25 cellular contexts compared by ENCODE assay signal in genomic region chr11:118748056-118748455, GRCh38. TPM values are rescaled to one million over a fixed set of nuclear protein-coding genes. Genes with fewer than 3 reads are reported as not detected.
A peak's percentile ranks its signal among the peaks of the same experiment; 100 is the strongest.
DNase-seq lines count a peak whose midpoint lies in the region; ATAC-seq and TF ChIP-seq lines count a peak whose summit lies in the region.
"Had no signal": no experiment of that assay in that cellular context is flagged by ENCODE, and none has a peak within 500 bp of the region (broad histone marks: within the 10 kb centered on the region; RNA-seq: fewer than 3 reads in every experiment).

No MANE protein-coding gene starts in this region.

- no peak for DNase-seq in activated T-cell treated with anti-CD3 and anti-CD28 coated beads, Interleukin-2, amount 50 U/mL, for 72 hours
- no peak for DNase-seq in activated T-cell treated with anti-CD3 and anti-CD28 coated beads for 4 hours
- no peak for DNase-seq in Caco-2
- DNase-seq in endodermal cell: no peak
- no peak for DNase-seq in nephron progenitor cell
- no peak for DNase-seq in esophagus muscularis mucosa (ENCODE audit: extremely low spot score)
- no peak for DNase-seq in gastrocnemius medialis
- DNase-seq in testis: no peak
- DNase-seq: activated CD4-positive, alpha-beta T cell treated with anti-CD3 and anti-CD28 coated beads for 1 hour; activated CD8-positive, alpha-beta memory T cell treated with anti-CD3 and anti-CD28 coated beads for 24 hours; effector CD4-positive, alpha-beta T cell; EL; HFFc6; Karpas-422; NCI-H187 treated with DMSO at 0.1 percent for 48 hours; NCI-H82; SHP77; stimulated activated CD4-positive, alpha-beta T cell treated with anti-CD3 and anti-CD28 coated beads, Interleukin-4, amount 100 ng/mL, for 1 hour had no signal

- H3K27ac ChIP-seq in endodermal cell (ENCODE audit: low read depth, low read length) (peak overlapping the region; percentile 29), esophagus muscularis mucosa (replicated peaks in 1 of 4) (no peak overlapping the region), gastrocnemius medialis (peak overlapping the region in 1 of 4 donors; percentile 18), testis (no peak overlapping the region)
- H3K27ac ChIP-seq: BLaER1, gastroesophageal sphincter had no signal

- no peaks in the 10 kb centered on the region for H3K4me1 Mint-ChIP-seq in activated T-cell treated with anti-CD3 and anti-CD28 coated beads, Interleukin-2, amount 50 U/mL, for 72 hours (ENCODE audit: low read depth)
- H3K4me1 Mint-ChIP-seq in Caco-2 (ENCODE audit: low read depth, unreplicated experiment) (no peaks in the 10 kb centered on the region), endodermal cell (peaks cover 10% of the 10 kb centered on the region), nephron progenitor cell (no peaks in the 10 kb centered on the region)

- H3K9me3 ChIP-seq in Caco-2 (no peaks in the 10 kb centered on the region), endodermal cell (ENCODE audit: control insufficient read depth, low read length) (no peaks in the 10 kb centered on the region), esophagus muscularis mucosa (no peaks in the 10 kb centered on the region), gastrocnemius medialis (no peaks in the 10 kb centered on the region), testis (no peaks in the 10 kb centered on the region)
- H3K9me3 ChIP-seq: BLaER1, gastroesophageal sphincter, neutrophil, tibial nerve had no signal

- H3K4me3 ChIP-seq in Caco-2 (ENCODE audit: low read depth, low read length) (no peak overlapping the region), endodermal cell (ENCODE audit: low read length) (no peak overlapping the region), esophagus muscularis mucosa (no peak overlapping the region), gastrocnemius medialis (no peak overlapping the region), testis (no peak overlapping the region)
- H3K4me3 ChIP-seq: BLaER1, gastroesophageal sphincter, tibial nerve had no signal

- H3K4me1 ChIP-seq in Caco-2 (no peaks in the 10 kb centered on the region), endodermal cell (ENCODE audit: control insufficient read depth, insufficient read depth, low read length) (no peaks in the 10 kb centered on the region), esophagus muscularis mucosa (peaks cover 11 to 18% (median 15%) of the 10 kb centered on the region in 4 donors), gastrocnemius medialis (no peaks in the 10 kb centered on the region), testis (peaks cover 2% of the 10 kb centered on the region)
- H3K4me1 ChIP-seq: BLaER1 had no signal

- H3K36me3 Mint-ChIP-seq in activated T-cell treated with anti-CD3 and anti-CD28 coated beads, Interleukin-2, amount 50 U/mL, for 72 hours (ENCODE audit: insufficient read depth in 2 of 2): peaks cover 0 to 15% of the 10 kb centered on the region in 2 donors
- H3K36me3 Mint-ChIP-seq in Caco-2 (ENCODE audit: insufficient read depth, unreplicated experiment) (peaks cover 77% of the 10 kb centered on the region), endodermal cell (ENCODE audit: low read depth) (peaks cover 30% of the 10 kb centered on the region), nephron progenitor cell (ENCODE audit: low read depth) (peaks cover 32% of the 10 kb centered on the region)

- H3K4me3 Mint-ChIP-seq in activated T-cell treated with anti-CD3 and anti-CD28 coated beads, Interleukin-2, amount 50 U/mL, for 72 hours: no peak overlapping the region
- H3K4me3 Mint-ChIP-seq in Caco-2 (ENCODE audit: unreplicated experiment) (no peak overlapping the region), endodermal cell (no peak overlapping the region), nephron progenitor cell (no peak overlapping the region)
- H3K4me3 Mint-ChIP-seq: activated naive CD4-positive, alpha-beta T cell treated with anti-CD3 and anti-CD28 coated beads, Interleukin-2, amount 50 U/mL, for 24 hours; HFFc6; stimulated activated naive CD8-positive, alpha-beta T cell treated with anti-CD3 and anti-CD28 coated beads, Interleukin-15, Interleukin-2, amounts not matched to agents 100 ng/mL and 50 ng/mL, for 24 hours had no signal

- ATAC-seq in activated T-cell treated with anti-CD3 and anti-CD28 coated beads, Interleukin-2, amount 50 U/mL, for 72 hours (replicated peaks in 1 of 2): no peak
- no peak for ATAC-seq in gastrocnemius medialis
- ATAC-seq: esophagus mucosa, gastroesophageal sphincter had no signal

- peak overlapping the region; percentile 55 for H3K27ac Mint-ChIP-seq in activated T-cell treated with anti-CD3 and anti-CD28 coated beads, Interleukin-2, amount 50 U/mL, for 72 hours
- H3K27ac Mint-ChIP-seq in Caco-2 (ENCODE audit: unreplicated experiment) (no peak overlapping the region), endodermal cell (peak overlapping the region; percentile 50), nephron progenitor cell (peak overlapping the region; percentile 60)
- H3K27ac Mint-ChIP-seq: HFFc6; stimulated activated naive CD8-positive, alpha-beta T cell treated with anti-CD3 and anti-CD28 coated beads, Interleukin-15, Interleukin-2, amounts not matched to agents 100 ng/mL and 50 ng/mL, for 24 hours had no signal

- H3K9me3 Mint-ChIP-seq in activated T-cell treated with anti-CD3 and anti-CD28 coated beads, Interleukin-2, amount 50 U/mL, for 72 hours: no peaks in the 10 kb centered on the region
- H3K9me3 Mint-ChIP-seq in Caco-2 (ENCODE audit: unreplicated experiment) (no peaks in the 10 kb centered on the region), endodermal cell (no peaks in the 10 kb centered on the region), nephron progenitor cell (no peaks in the 10 kb centered on the region)
- H3K9me3 Mint-ChIP-seq: activated naive CD4-positive, alpha-beta T cell treated with anti-CD3 and anti-CD28 coated beads, Interleukin-2, amount 50 U/mL, for 24 hours; HFFc6; stimulated activated naive CD8-positive, alpha-beta T cell treated with anti-CD3 and anti-CD28 coated beads, Interleukin-15, Interleukin-2, amounts not matched to agents 100 ng/mL and 50 ng/mL, for 24 hours had no signal

- no peak overlapping the region for H3K9ac ChIP-seq in endodermal cell (ENCODE audit: extremely low read depth, low read length, poor library complexity, severe bottlenecking)
- H3K9ac ChIP-seq: BLaER1 had no signal

- H3K27me3 Mint-ChIP-seq in activated T-cell treated with anti-CD3 and anti-CD28 coated beads, Interleukin-2, amount 50 U/mL, for 72 hours (ENCODE audit: low read depth): no peaks in the 10 kb centered on the region
- H3K27me3 Mint-ChIP-seq in Caco-2 (ENCODE audit: insufficient read depth, unreplicated experiment) (no peaks in the 10 kb centered on the region), endodermal cell (ENCODE audit: insufficient read depth) (no peaks in the 10 kb centered on the region), nephron progenitor cell (ENCODE audit: low read depth, poor library complexity) (no peaks in the 10 kb centered on the region)
- H3K27me3 Mint-ChIP-seq: activated naive CD4-positive, alpha-beta T cell treated with anti-CD3 and anti-CD28 coated beads, Interleukin-2, amount 50 U/mL, for 24 hours; stimulated activated naive CD8-positive, alpha-beta T cell treated with anti-CD3 and anti-CD28 coated beads, Interleukin-15, Interleukin-2, amounts not matched to agents 100 ng/mL and 50 ng/mL, for 24 hours had no signal

- in situ Hi-C loops in gastrocnemius medialis (cut with MboI; ENCODE audit: low sequenced_read_pairs in 4 of 4): no loop called here

- BruUV-seq in Caco-2 (replicated peaks; lab: Mats Ljungman, UMichigan): TSS peak; percentile 12

- TF ChIP-seq POLR2A in esophagus muscularis mucosa (IDR thresholded peaks at IDR 0.05; ENCODE audit: low read depth) (no peak), gastrocnemius medialis (IDR thresholded peaks at IDR 0.05) (no peak), testis (IDR thresholded peaks at IDR 0.05) (no peak)

- POLR2A ChIA-PET in Caco-2 (lab: Charles Lee): interaction anchor here (0.6 kb wide), 1 partner anchor 549 kb away, joined by 7 read pairs; no protein-coding TSS in a partner anchor

- H3K36me3 ChIP-seq in Caco-2 (ENCODE audit: control insufficient read depth, insufficient read depth, low read length) (peaks cover 1% of the 10 kb centered on the region; the same call in 1 of the 2 replicates), endodermal cell (ENCODE audit: control insufficient read depth, insufficient read depth, low read length) (peaks cover 45% of the 10 kb centered on the region), esophagus muscularis mucosa (peaks cover 20 to 44% (median 37%) of the 10 kb centered on the region in 4 donors), gastrocnemius medialis (peaks cover 4 to 40% of the 10 kb centered on the region in 2 donors), testis (ENCODE audit: low read depth, missing control alignments) (no peaks in the 10 kb centered on the region)

- TF ChIP-seq CTCF in Caco-2 (IDR thresholded peaks at IDR 0.05; ENCODE audit: insufficient read depth in 1 of 2, low read depth in 1 of 2, low read length in 1 of 2, severe bottlenecking in 1 of 2, unreplicated experiment in 1 of 2): no peak
- no peak for TF ChIP-seq CTCF in endodermal cell (conservative IDR thresholded peaks at IDR 0.05)
- TF ChIP-seq CTCF in nephron progenitor cell (IDR thresholded peaks at IDR 0.05): no peak
- TF ChIP-seq CTCF in esophagus muscularis mucosa (IDR thresholded peaks at IDR 0.05): no peak
- no peak for TF ChIP-seq CTCF in gastrocnemius medialis (IDR thresholded peaks at IDR 0.05 in 4 of 5, conservative IDR thresholded peaks at IDR 0.05 in 1 of 5)
- TF ChIP-seq CTCF in testis (IDR thresholded peaks at IDR 0.05): no peak

- CTCF ChIA-PET in Caco-2 (lab: Charles Lee): interaction anchor here (1.2 kb wide), 1 partner anchor 58 kb away, joined by 3 read pairs; no protein-coding TSS in a partner anchor

- H3K27me3 ChIP-seq in Caco-2 (replicated peaks; ENCODE audit: control insufficient read depth, insufficient read depth, low read length): no peaks in the 10 kb centered on the region
- no peaks in the 10 kb centered on the region for H3K27me3 ChIP-seq in endodermal cell (ENCODE audit: control insufficient read depth, insufficient read depth, low read length, poor library complexity, severe bottlenecking)
- H3K27me3 ChIP-seq in esophagus muscularis mucosa: no peaks in the 10 kb centered on the region
- no peaks in the 10 kb centered on the region for H3K27me3 ChIP-seq in gastrocnemius medialis
- no peaks in the 10 kb centered on the region for H3K27me3 ChIP-seq in testis
- H3K27me3 ChIP-seq: BLaER1, gastroesophageal sphincter, neutrophil, tibial nerve had no signal

- no peak for TF ChIP-seq EP300 in esophagus muscularis mucosa (IDR thresholded peaks at IDR 0.05)

- intact Hi-C loops in Caco-2 (cut with micrococcal nuclease; ENCODE audit: unreplicated experiment) (no loop called here), esophagus muscularis mucosa (cut with DNase I) (no loop called here), gastrocnemius medialis (cut with DNase I; ENCODE audit: low total_unique reads) (no loop called here), testis (cut with DNase I; ENCODE audit: low total_unique reads) (no loop called here)

RNA-seq across cellular contexts. Expression of gene DDX6, which starts 42.9 kb away (rescaled TPM):
- total RNA-seq in activated T-cell treated with anti-CD3 and anti-CD28 coated beads, Interleukin-2, amount 50 U/mL, for 72 hours: 100 to 1,000 TPM; 239 to 256 TPM
- total RNA-seq in Caco-2 (2022) (131 and 135 TPM in 2 replicates), endodermal cell (100 to 1,000 TPM; 103 to 133 TPM), esophagus muscularis mucosa (100 to 1,000 TPM in 3 of 4 donors, 10 to 100 TPM in 1; 92.9 to 113 (median 105) TPM), gastrocnemius medialis (100 to 1,000 TPM in 2 of 4 donors, 10 to 100 TPM in 2; 73.4 to 125 (median 98.2) TPM), testis (100 to 1,000 TPM; 105 to 124 TPM)
- 72.9 TPM for polyA plus RNA-seq in endodermal cell (2013, experiment 1 of 2)
- polyA plus RNA-seq in endodermal cell (2013, experiment 2 of 2): 74.8 TPM
- 63.5 TPM for polyA plus RNA-seq in testis (ENCODE audit: insufficient read depth, low read depth, low replicate concordance)
